In the genomic region with DNA sequence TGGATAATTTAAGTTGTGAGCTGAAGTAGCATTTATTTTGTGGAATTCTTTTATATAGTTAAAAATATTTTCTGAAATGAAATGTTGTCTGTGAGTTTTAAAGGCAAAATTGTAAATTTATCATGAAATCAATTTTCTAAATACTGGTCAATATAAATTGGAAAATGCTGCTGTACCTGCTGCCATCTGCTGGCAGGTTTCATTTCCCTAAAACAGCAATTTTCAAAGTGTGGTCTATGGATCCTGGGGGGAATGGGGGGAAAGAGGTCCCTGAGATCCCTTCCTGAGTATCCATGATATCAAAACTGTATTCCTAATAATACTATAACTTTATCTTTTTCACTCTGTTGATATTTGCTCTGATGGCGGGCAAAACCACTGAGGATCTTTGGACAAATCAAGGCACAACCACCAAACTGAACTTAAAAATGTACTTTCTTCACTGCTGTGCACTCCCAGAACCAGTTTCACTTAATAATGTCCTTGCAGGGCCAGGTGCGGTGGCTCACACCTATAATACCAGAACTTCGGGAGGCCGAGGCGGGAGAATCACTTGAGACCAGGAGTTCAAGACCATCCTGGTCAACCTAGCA, we compare ENCODE assay signal across 1 cellular context.
A peak's percentile ranks its signal among the peaks of the same experiment; 100 is the strongest.
TF ChIP-seq lines count a peak whose summit lies in the region.

No MANE protein-coding gene starts in this region.

TF ChIP-seq in K562, 482 proteins besides CTCF, POLR2A, EP300 and RAD21 (continued from another document):
- TF ChIP-seq, protein P1, sequence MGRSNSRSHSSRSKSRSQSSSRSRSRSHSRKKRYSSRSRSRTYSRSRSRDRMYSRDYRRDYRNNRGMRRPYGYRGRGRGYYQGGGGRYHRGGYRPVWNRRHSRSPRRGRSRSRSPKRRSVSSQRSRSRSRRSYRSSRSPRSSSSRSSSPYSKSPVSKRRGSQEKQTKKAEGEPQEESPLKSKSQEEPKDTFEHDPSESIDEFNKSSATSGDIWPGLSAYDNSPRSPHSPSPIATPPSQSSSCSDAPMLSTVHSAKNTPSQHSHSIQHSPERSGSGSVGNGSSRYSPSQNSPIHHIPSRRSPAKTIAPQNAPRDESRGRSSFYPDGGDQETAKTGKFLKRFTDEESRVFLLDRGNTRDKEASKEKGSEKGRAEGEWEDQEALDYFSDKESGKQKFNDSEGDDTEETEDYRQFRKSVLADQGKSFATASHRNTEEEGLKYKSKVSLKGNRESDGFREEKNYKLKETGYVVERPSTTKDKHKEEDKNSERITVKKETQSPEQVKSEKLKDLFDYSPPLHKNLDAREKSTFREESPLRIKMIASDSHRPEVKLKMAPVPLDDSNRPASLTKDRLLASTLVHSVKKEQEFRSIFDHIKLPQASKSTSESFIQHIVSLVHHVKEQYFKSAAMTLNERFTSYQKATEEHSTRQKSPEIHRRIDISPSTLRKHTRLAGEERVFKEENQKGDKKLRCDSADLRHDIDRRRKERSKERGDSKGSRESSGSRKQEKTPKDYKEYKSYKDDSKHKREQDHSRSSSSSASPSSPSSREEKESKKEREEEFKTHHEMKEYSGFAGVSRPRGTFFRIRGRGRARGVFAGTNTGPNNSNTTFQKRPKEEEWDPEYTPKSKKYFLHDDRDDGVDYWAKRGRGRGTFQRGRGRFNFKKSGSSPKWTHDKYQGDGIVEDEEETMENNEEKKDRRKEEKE (IDR thresholded peaks at IDR 0.05; ENCODE audit: borderline replicate concordance in 1 of 2, control insufficient read depth in 1 of 2, low read depth in 2 of 2, low read length in 1 of 2) = no peak
- TF ChIP-seq TOE1 (IDR thresholded peaks at IDR 0.05; ENCODE audit: borderline replicate concordance) (no peak), TOE1 (CRISPR knock-in tag; IDR thresholded peaks at IDR 0.05; ENCODE audit: borderline replicate concordance, low read depth) (no peak), MXI1 (IDR thresholded peaks at IDR 0.05; ENCODE audit: low read depth, low read length) (no peak), TARDBP (IDR thresholded peaks at IDR 0.05) (no peak), MCM2 (IDR thresholded peaks at IDR 0.05; ENCODE audit: low read depth) (no peak), SPI1 (IDR thresholded peaks at IDR 0.05; ENCODE audit: borderline replicate concordance, low read depth, low read length) (0 out of 2 replicates have a peak, but pooled peaks have one; percentile 27), SMC3 (conservative IDR thresholded peaks at IDR 0.05; ENCODE audit: insufficient read depth, low read depth, low read length) (peak; percentile 86), C11orf30 (IDR thresholded peaks at IDR 0.05; ENCODE audit: low read depth) (peak; percentile 36; the same call in 1 of the 2 replicates), ZNF384 (IDR thresholded peaks at IDR 0.05; ENCODE audit: low read depth, low read length) (peak; percentile 27; the same call in 1 of the 2 replicates), MCM5 (IDR thresholded peaks at IDR 0.05; ENCODE audit: low read depth) (no peak), MAFK (IDR thresholded peaks at IDR 0.05; ENCODE audit: low read length) (peak; percentile 46; the same call in 1 of the 2 replicates), CXXC5 (CRISPR knock-in tag; IDR thresholded peaks at IDR 0.05) (no peak), ZNF316 (IDR thresholded peaks at IDR 0.05) (peak; percentile 31; the same call in 1 of the 2 replicates), NFIC (IDR thresholded peaks at IDR 0.05) (no peak), ZNF589 (CRISPR knock-in tag; IDR thresholded peaks at IDR 0.05; ENCODE audit: low read depth) (no peak)
- TF ChIP-seq, protein P2, sequence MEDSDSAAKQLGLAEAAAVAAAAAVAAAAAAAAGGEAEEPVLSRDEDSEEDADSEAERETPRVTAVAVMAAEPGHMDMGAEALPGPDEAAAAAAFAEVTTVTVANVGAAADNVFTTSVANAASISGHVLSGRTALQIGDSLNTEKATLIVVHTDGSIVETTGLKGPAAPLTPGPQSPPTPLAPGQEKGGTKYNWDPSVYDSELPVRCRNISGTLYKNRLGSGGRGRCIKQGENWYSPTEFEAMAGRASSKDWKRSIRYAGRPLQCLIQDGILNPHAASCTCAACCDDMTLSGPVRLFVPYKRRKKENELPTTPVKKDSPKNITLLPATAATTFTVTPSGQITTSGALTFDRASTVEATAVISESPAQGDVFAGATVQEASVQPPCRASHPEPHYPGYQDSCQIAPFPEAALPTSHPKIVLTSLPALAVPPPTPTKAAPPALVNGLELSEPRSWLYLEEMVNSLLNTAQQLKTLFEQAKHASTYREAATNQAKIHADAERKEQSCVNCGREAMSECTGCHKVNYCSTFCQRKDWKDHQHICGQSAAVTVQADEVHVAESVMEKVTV (CRISPR knock-in tag; IDR thresholded peaks at IDR 0.05) = peak; percentile 85
- TF ChIP-seq, protein P3, sequence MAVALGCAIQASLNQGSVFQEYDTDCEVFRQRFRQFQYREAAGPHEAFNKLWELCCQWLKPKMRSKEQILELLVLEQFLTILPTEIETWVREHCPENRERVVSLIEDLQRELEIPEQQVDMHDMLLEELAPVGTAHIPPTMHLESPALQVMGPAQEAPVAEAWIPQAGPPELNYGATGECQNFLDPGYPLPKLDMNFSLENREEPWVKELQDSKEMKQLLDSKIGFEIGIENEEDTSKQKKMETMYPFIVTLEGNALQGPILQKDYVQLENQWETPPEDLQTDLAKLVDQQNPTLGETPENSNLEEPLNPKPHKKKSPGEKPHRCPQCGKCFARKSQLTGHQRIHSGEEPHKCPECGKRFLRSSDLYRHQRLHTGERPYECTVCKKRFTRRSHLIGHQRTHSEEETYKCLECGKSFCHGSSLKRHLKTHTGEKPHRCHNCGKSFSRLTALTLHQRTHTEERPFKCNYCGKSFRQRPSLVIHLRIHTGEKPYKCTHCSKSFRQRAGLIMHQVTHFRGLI (CRISPR knock-in tag; IDR thresholded peaks at IDR 0.05) = no peak
- TF ChIP-seq, protein P4, sequence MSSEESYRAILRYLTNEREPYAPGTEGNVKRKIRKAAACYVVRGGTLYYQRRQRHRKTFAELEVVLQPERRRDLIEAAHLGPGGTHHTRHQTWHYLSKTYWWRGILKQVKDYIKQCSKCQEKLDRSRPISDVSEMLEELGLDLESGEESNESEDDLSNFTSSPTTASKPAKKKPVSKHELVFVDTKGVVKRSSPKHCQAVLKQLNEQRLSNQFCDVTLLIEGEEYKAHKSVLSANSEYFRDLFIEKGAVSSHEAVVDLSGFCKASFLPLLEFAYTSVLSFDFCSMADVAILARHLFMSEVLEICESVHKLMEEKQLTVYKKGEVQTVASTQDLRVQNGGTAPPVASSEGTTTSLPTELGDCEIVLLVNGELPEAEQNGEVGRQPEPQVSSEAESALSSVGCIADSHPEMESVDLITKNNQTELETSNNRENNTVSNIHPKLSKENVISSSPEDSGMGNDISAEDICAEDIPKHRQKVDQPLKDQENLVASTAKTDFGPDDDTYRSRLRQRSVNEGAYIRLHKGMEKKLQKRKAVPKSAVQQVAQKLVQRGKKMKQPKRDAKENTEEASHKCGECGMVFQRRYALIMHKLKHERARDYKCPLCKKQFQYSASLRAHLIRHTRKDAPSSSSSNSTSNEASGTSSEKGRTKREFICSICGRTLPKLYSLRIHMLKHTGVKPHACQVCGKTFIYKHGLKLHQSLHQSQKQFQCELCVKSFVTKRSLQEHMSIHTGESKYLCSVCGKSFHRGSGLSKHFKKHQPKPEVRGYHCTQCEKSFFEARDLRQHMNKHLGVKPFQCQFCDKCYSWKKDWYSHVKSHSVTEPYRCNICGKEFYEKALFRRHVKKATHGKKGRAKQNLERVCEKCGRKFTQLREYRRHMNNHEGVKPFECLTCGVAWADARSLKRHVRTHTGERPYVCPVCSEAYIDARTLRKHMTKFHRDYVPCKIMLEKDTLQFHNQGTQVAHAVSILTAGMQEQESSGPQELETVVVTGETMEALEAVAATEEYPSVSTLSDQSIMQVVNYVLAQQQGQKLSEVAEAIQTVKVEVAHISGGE (CRISPR knock-in tag; IDR thresholded peaks at IDR 0.05) = no peak
- TF ChIP-seq, protein P5, sequence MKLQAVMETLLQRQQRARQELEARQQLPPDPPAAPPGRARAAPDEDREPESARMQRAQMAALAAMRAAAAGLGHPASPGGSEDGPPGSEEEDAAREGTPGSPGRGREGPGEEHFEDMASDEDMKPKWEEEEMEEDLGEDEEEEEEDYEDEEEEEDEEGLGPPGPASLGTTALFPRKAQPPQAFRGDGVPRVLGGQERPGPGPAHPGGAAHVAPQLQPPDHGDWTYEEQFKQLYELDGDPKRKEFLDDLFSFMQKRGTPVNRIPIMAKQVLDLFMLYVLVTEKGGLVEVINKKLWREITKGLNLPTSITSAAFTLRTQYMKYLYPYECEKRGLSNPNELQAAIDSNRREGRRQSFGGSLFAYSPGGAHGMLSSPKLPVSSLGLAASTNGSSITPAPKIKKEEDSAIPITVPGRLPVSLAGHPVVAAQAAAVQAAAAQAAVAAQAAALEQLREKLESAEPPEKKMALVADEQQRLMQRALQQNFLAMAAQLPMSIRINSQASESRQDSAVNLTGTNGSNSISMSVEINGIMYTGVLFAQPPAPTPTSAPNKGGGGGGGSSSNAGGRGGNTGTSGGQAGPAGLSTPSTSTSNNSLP (IDR thresholded peaks at IDR 0.05; ENCODE audit: borderline replicate concordance, low read depth, low read length) = peak; percentile 54; the same call in 1 of the 2 replicates
TF ChIP-seq in K562: peak in this region for 9.
